In the genomic region with DNA sequence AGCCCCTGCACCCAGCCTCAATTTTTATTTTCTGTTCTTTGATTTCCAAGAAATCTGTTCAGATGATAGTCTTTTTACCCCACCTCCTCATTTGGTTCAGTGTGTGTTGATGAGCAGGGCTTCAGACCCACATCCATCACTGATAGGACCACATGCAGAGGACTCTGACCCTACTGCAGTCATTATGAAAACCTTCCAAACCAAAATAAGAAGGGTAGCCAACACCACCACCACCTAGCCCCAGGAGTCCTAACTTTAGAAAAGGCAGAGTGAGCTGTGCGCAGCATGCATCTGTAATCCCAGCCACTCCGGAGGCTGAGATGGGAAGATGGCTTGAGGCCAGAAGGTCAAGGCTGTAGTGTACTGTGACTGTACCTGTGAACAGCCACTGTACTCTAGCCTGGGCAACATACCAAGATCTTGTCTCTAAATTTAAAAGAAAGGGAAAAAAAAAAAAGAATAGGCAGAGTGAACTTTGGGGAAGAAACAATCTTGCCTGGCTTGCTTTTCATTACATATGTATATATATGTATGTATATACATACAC, we compare ENCODE assay signal across 14 cellular contexts. TPM values are rescaled to one million over a fixed set of nuclear protein-coding genes. Genes with fewer than 3 reads are reported as not detected.
"Had no signal": no experiment of that assay in that cellular context is flagged by ENCODE, and none has a peak within 500 bp of the region (broad histone marks: within the 10 kb centered on the region; RNA-seq: fewer than 3 reads in every experiment).

No MANE protein-coding gene starts in this region.

- DNase-seq: activated CD4-positive, alpha-beta memory T cell treated with anti-CD3 and anti-CD28 coated beads for 36 hours; activated CD8-positive, alpha-beta memory T cell treated with anti-CD3 and anti-CD28 coated beads, Interleukin-2, amount 10 ng/mL, durations not matched to agents 7 days and 5 days; activated gamma-delta T cell treated with Interleukin-2 at 50 U/mL for 16 hours; activated naive CD8-positive, alpha-beta T cell treated with anti-CD3 and anti-CD28 coated beads, Interleukin-2, amount 50 U/mL, for 24 hours; activated T-cell treated with anti-CD3 and anti-CD28 coated beads, Interleukin-2, amount 50 U/mL, for 4 hours; dermis blood vessel endothelial cell; gastrocnemius medialis; mesenchymal stem cell; natural killer cell; posterior cingulate gyrus; stimulated activated naive CD8-positive, alpha-beta T cell treated with anti-CD3 and anti-CD28 coated beads, Interleukin-15, amount 100 ng/mL, for 72 hours had no signal

- H3K36me3 Mint-ChIP-seq: natural killer cell had no signal

- H3K9me3 ChIP-seq: ascending aorta, gastrocnemius medialis had no signal

- H3K4me3 ChIP-seq: ascending aorta, gastrocnemius medialis had no signal

- ATAC-seq: activated CD4-positive, CD25-positive, alpha-beta regulatory T cell treated with anti-CD3 and anti-CD28 coated beads, Interleukin-2, amount 50 U/mL, for 24 hours; activated CD8-positive, alpha-beta memory T cell treated with anti-CD3 and anti-CD28 coated beads, Interleukin-2, amount 10 ng/mL, durations not matched to agents 7 days and 5 days; activated T-cell treated with anti-CD3 and anti-CD28 coated beads, Interleukin-2, amount 50 U/mL, for 4 hours; natural killer cell; sciatic nerve; stimulated activated naive CD8-positive, alpha-beta T cell treated with anti-CD3 and anti-CD28 coated beads, Interleukin-15, amount 100 ng/mL, for 72 hours had no signal

- H3K9me3 Mint-ChIP-seq: activated CD4-positive, alpha-beta memory T cell treated with anti-CD3 and anti-CD28 coated beads for 36 hours; activated naive CD8-positive, alpha-beta T cell treated with anti-CD3 and anti-CD28 coated beads, Interleukin-2, amount 50 U/mL, for 24 hours; activated T-cell treated with anti-CD3 and anti-CD28 coated beads, Interleukin-2, amount 50 U/mL, for 4 hours; natural killer cell; stimulated activated naive CD8-positive, alpha-beta T cell treated with anti-CD3 and anti-CD28 coated beads, Interleukin-15, amount 100 ng/mL, for 72 hours had no signal

- H3K27me3 Mint-ChIP-seq: activated CD4-positive, alpha-beta memory T cell treated with anti-CD3 and anti-CD28 coated beads for 36 hours; activated CD8-positive, alpha-beta memory T cell treated with anti-CD3 and anti-CD28 coated beads, Interleukin-2, amount 10 ng/mL, durations not matched to agents 7 days and 5 days; activated naive CD8-positive, alpha-beta T cell treated with anti-CD3 and anti-CD28 coated beads, Interleukin-2, amount 50 U/mL, for 24 hours; stimulated activated naive CD8-positive, alpha-beta T cell treated with anti-CD3 and anti-CD28 coated beads, Interleukin-15, amount 100 ng/mL, for 72 hours had no signal

- H3K4me1 ChIP-seq: ascending aorta, gastrocnemius medialis had no signal

- H3K27ac Mint-ChIP-seq: activated CD4-positive, alpha-beta memory T cell treated with anti-CD3 and anti-CD28 coated beads for 36 hours; activated CD8-positive, alpha-beta memory T cell treated with anti-CD3 and anti-CD28 coated beads, Interleukin-2, amount 10 ng/mL, durations not matched to agents 7 days and 5 days; activated naive CD8-positive, alpha-beta T cell treated with anti-CD3 and anti-CD28 coated beads, Interleukin-2, amount 50 U/mL, for 24 hours; stimulated activated naive CD8-positive, alpha-beta T cell treated with anti-CD3 and anti-CD28 coated beads, Interleukin-15, amount 100 ng/mL, for 72 hours had no signal

- H3K27me3 ChIP-seq: ascending aorta, gastrocnemius medialis had no signal

- H3K4me1 Mint-ChIP-seq: activated CD8-positive, alpha-beta memory T cell treated with anti-CD3 and anti-CD28 coated beads, Interleukin-2, amount 10 ng/mL, durations not matched to agents 7 days and 5 days; natural killer cell; stimulated activated naive CD8-positive, alpha-beta T cell treated with anti-CD3 and anti-CD28 coated beads, Interleukin-15, amount 100 ng/mL, for 72 hours had no signal

- H3K4me3 Mint-ChIP-seq: activated CD4-positive, alpha-beta memory T cell treated with anti-CD3 and anti-CD28 coated beads for 36 hours; activated CD8-positive, alpha-beta memory T cell treated with anti-CD3 and anti-CD28 coated beads, Interleukin-2, amount 10 ng/mL, durations not matched to agents 7 days and 5 days; activated naive CD8-positive, alpha-beta T cell treated with anti-CD3 and anti-CD28 coated beads, Interleukin-2, amount 50 U/mL, for 24 hours; activated T-cell treated with anti-CD3 and anti-CD28 coated beads, Interleukin-2, amount 50 U/mL, for 4 hours; natural killer cell; stimulated activated naive CD8-positive, alpha-beta T cell treated with anti-CD3 and anti-CD28 coated beads, Interleukin-15, amount 100 ng/mL, for 72 hours had no signal

- H3K27ac ChIP-seq: ascending aorta, gastrocnemius medialis had no signal

RNA-seq across cellular contexts. Expression of a gene that starts 31.7 kb away (rescaled TPM):
- total RNA-seq: ascending aorta had no signal
